In the genomic region with DNA sequence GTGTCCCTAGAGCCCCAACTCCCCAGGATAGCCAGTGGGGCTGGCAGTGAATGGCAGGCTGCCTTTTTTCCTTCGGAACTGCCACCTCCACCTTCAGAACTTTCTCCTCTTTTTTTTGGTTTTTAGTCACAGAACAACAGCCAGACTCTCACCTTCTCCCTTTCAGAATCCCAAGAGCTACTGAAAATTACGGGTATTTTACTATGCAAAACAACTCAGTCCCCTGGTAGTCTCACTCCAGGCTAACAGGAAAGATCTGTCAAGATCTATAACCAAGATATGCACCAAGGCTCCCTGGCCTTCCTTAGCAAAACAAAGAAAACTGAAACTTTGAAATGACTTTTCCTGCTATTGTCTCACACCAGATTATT, we compare ENCODE assay signal across 1 cellular context.
TF ChIP-seq lines count a peak whose summit lies in the region.

No MANE protein-coding gene starts in this region.

TF ChIP-seq in HCT116, 20 proteins besides CTCF, POLR2A, EP300 and RAD21:
- TF ChIP-seq, protein P1, sequence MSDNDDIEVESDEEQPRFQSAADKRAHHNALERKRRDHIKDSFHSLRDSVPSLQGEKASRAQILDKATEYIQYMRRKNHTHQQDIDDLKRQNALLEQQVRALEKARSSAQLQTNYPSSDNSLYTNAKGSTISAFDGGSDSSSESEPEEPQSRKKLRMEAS (IDR thresholded peaks at IDR 0.05), result no peak
- no peak for TF ChIP-seq ZFX (IDR thresholded peaks at IDR 0.05)
- no peak for TF ChIP-seq SP1 (IDR thresholded peaks at IDR 0.05; ENCODE audit: low read depth)
- no peak for TF ChIP-seq TCF7L2 (IDR thresholded peaks at IDR 0.05; ENCODE audit: borderline replicate concordance, extremely low read depth, insufficient read depth, insufficient read length)
- TF ChIP-seq, protein P2, sequence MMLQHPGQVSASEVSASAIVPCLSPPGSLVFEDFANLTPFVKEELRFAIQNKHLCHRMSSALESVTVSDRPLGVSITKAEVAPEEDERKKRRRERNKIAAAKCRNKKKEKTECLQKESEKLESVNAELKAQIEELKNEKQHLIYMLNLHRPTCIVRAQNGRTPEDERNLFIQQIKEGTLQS (IDR thresholded peaks at IDR 0.05), result no peak
- TF ChIP-seq ZBTB33 (IDR thresholded peaks at IDR 0.05; ENCODE audit: extremely low read depth, insufficient replicate concordance, low read length), result no peak
- no peak for TF ChIP-seq REST (IDR thresholded peaks at IDR 0.05; ENCODE audit: low read depth)
- no peak for TF ChIP-seq SRF (IDR thresholded peaks at IDR 0.05; ENCODE audit: low read depth)
- no peak for TF ChIP-seq CBX3 (IDR thresholded peaks at IDR 0.05; ENCODE audit: low read depth)
- TF ChIP-seq EZH2 (IDR thresholded peaks at IDR 0.05), result no peak
- TF ChIP-seq ELF1 (IDR thresholded peaks at IDR 0.05; ENCODE audit: borderline replicate concordance, low read depth), result no peak
- TF ChIP-seq ZNF274 (IDR thresholded peaks at IDR 0.05; ENCODE audit: low read depth, low read length), result no peak
- no peak for TF ChIP-seq EGR1 (IDR thresholded peaks at IDR 0.05; ENCODE audit: low read depth)
- TF ChIP-seq FOSL1 (IDR thresholded peaks at IDR 0.05; ENCODE audit: low read depth), result no peak
- TF ChIP-seq EZH2phosphoT487 (IDR thresholded peaks at IDR 0.05; ENCODE audit: borderline replicate concordance), result no peak
- TF ChIP-seq SIN3A (IDR thresholded peaks at IDR 0.05; ENCODE audit: low read depth), result no peak
- TF ChIP-seq JUND (IDR thresholded peaks at IDR 0.05), result no peak
- TF ChIP-seq CEBPB (IDR thresholded peaks at IDR 0.05; ENCODE audit: low read depth), result no peak
- TF ChIP-seq YY1 (IDR thresholded peaks at IDR 0.05; ENCODE audit: extremely low read depth, insufficient replicate concordance, low read depth, low read length), result no peak
